In genomic region chr17:7191571-7192270, GRCh38 we compare ENCODE assay signal across 8 cellular contexts. TPM values are rescaled to one million over a fixed set of nuclear protein-coding genes. Genes with fewer than 3 reads are reported as not detected.
DNase-seq lines count a peak whose midpoint lies in the region; ATAC-seq and TF ChIP-seq lines count a peak whose summit lies in the region.

No MANE protein-coding gene starts in this region.

- CTCF ChIA-PET in HEK293T (lab: Yijun Ruan, JAX), result no interaction called here

- intact Hi-C loops in lower lobe of right lung (cut with DNase I), result no loop called here
- intact Hi-C loops in spleen (cut with DNase I; ENCODE audit: low total_unique reads), result no loop called here

- H3K4me3 ChIP-seq in lower lobe of right lung, result no peak overlapping the region
- no peak overlapping the region for H3K4me3 ChIP-seq in spleen

- H3K36me3 ChIP-seq in lower lobe of right lung (peaks cover 44% of the 10 kb centered on the region), spleen (peaks cover 0 to 68% (median 26%) of the 10 kb centered on the region in 6 donors)

- H3K4me1 ChIP-seq in lower lobe of right lung (no peaks in the 10 kb centered on the region), spleen (peaks cover 0 to 10% (median 0%) of the 10 kb centered on the region in 6 donors)

- H3K27me3 ChIP-seq in lower lobe of right lung (ENCODE audit: low read depth), result no peaks in the 10 kb centered on the region
- H3K27me3 ChIP-seq in spleen (replicated peaks in 1 of 7), result no peaks in the 10 kb centered on the region

- no peak overlapping the region for H3K27ac ChIP-seq in lower lobe of right lung
- H3K27ac ChIP-seq in spleen, result no peak overlapping the region

- ATAC-seq in lower lobe of right lung, result peak; percentile 62 to 71

- POLR2A ChIA-PET in HEK293T (lab: Yijun Ruan, JAX), result interaction anchor here (0.9 kb wide), 1 partner anchor 28 kb away, joined by 4 read pairs; the partner anchor contains the start of genes ACADVL and DLG4

- TF ChIP-seq CTCF in lower lobe of right lung (IDR thresholded peaks at IDR 0.05) (no peak), spleen (IDR thresholded peaks at IDR 0.05 in 8 of 11, conservative IDR thresholded peaks at IDR 0.05 in 3 of 11) (no peak)

- no peaks in the 10 kb centered on the region for H3K9me3 ChIP-seq in lower lobe of right lung
- H3K9me3 ChIP-seq in spleen, result no peaks in the 10 kb centered on the region

- DNase-seq in D341Med (ENCODE audit: low spot score) (peak; percentile 78), HEK293T (ENCODE audit: extremely low spot score) (peak; percentile 80), lower lobe of right lung (peak; percentile 57), NCI-H128 (lab: John Stamatoyannopoulos, UW; ENCODE audit: unreplicated experiment) (no peak), spleen (no peak), T-helper 1 cell (no peak), NCI-H2081 treated with DMSO at 0.1 percent for 48 hours (lab: John Stamatoyannopoulos, UW) (no peak)
- DNase-seq in activated naive CD4-positive, alpha-beta T cell treated with anti-CD3 and anti-CD28 coated beads, Interleukin-2, amount 50 U/mL, for 16 hours, result peak; percentile 25

- WGBS in spleen, 5 donors, result 71 to 86% (median 81%) methylated on average over 26 of the region's 26 CpGs

- no peak for TF ChIP-seq POLR2A in spleen (IDR thresholded peaks at IDR 0.05)

TF ChIP-seq in HEK293T, 16 proteins besides CTCF, POLR2A, EP300 and RAD21:
- TF ChIP-seq SUZ12 (IDR thresholded peaks at IDR 0.05) (peak; percentile 79), ELF4 (IDR thresholded peaks at IDR 0.05) (peak; percentile 76; the same call in 1 of the 2 replicates), NFRKB (IDR thresholded peaks at IDR 0.05) (no peak)

RNA-seq across cellular contexts. Expression of gene ASGR1, which starts 12.6 kb away (rescaled TPM):
- total RNA-seq in lower lobe of right lung (5.1 TPM), spleen (1 to 10 TPM; 1.5 to 7.2 (median 3.7) TPM)
- polyA plus RNA-seq in spleen, result 10 to 100 TPM in 1 of 3 donors, 1 to 10 TPM in 2; 1.3 to 10.2 (median 6.4) TPM

RNA-seq across cellular contexts. Expression of gene DLG4, which starts 27.9 kb away (rescaled TPM):
- total RNA-seq in lower lobe of right lung (29.3 TPM), spleen (10 to 100 TPM; 17.0 to 38.5 (median 30.5) TPM)
- 10 to 100 TPM in 1 of 3 donors, 1 to 10 TPM in 2; 3.0 to 21.5 (median 4.3) TPM for polyA plus RNA-seq in spleen

RNA-seq across cellular contexts. Expression of gene ACADVL, which starts 28.0 kb away (rescaled TPM):
- total RNA-seq in lower lobe of right lung (576 TPM), spleen (100 to 1,000 TPM; 402 to 903 (median 548) TPM)
- polyA plus RNA-seq in spleen, result 100 to 1,000 TPM; 320 to 963 (median 710) TPM

RNA-seq across cellular contexts. Expression of gene DVL2, which starts 42.6 kb away (rescaled TPM):
- 46.4 TPM for total RNA-seq in lower lobe of right lung
- total RNA-seq in spleen, result 10 to 100 TPM; 36.9 to 48.0 (median 39.2) TPM
- 10 to 100 TPM in 2 of 3 donors, 1 to 10 TPM in 1; 9.8 to 29.2 (median 11.7) TPM for polyA plus RNA-seq in spleen

RNA-seq across cellular contexts. Expression of gene PHF23, which starts 47.5 kb away (rescaled TPM):
- total RNA-seq in lower lobe of right lung (33.9 TPM), spleen (10 to 100 TPM; 33.1 to 47.6 (median 38.8) TPM)
- polyA plus RNA-seq in spleen, result 10 to 100 TPM; 27.4 to 50.4 (median 33.2) TPM

Comparison
In these comparisons a context has a peak if more than half of its experiments do, and no peak if none do; other contexts are left out.
1. DNase-seq: peak in D341Med (single experiment), HEK293T (single experiment), activated naive CD4-positive, alpha-beta T cell treated with anti-CD3 and anti-CD28 coated beads, Interleukin-2, amount 50 U/mL, for 16 hours (single experiment) and lower lobe of right lung (single experiment); none in NCI-H128 (single experiment), spleen (single experiment), T-helper 1 cell (0 of 5) and NCI-H2081 treated with DMSO at 0.1 percent for 48 hours (single experiment).